Comparison of ENCODE assay signal across 18 cellular contexts in genomic region chr6:35014341-35014740, GRCh38.
A peak's percentile ranks its signal among the peaks of the same experiment; 100 is the strongest.
DNase-seq lines count a peak whose midpoint lies in the region; ATAC-seq and TF ChIP-seq lines count a peak whose summit lies in the region.
"Had no signal": no experiment of that assay in that cellular context is flagged by ENCODE, and none has a peak within 500 bp of the region (broad histone marks: within the 10 kb centered on the region; RNA-seq: fewer than 3 reads in every experiment).

No MANE protein-coding gene starts in this region.

- H2BK5ac ChIP-seq in IMR-90 (ENCODE audit: low read depth, low read length, poor library complexity, severe bottlenecking), result no peak overlapping the region

- H3K27me3 ChIP-seq in IMR-90 (ENCODE audit: control insufficient read depth, insufficient read depth, low read length) (no peaks in the 10 kb centered on the region), mammary epithelial cell (ENCODE audit: insufficient read depth, low read length) (no peaks in the 10 kb centered on the region)
- H3K27me3 ChIP-seq: esophagus squamous epithelium had no signal

- in situ Hi-C loops in IMR-90 (cut with MboI; ENCODE audit: low sequenced_read_pairs), result no loop called here
- in situ Hi-C loops in mammary epithelial cell (cut with MboI; ENCODE audit: low sequenced_read_pairs in 2 of 2), result no loop called here

- H2AK9ac ChIP-seq in IMR-90 (replicated peaks; ENCODE audit: low read depth, low read length, poor library complexity), result no peak overlapping the region

- no peaks in the 10 kb centered on the region for H3K79me2 ChIP-seq in mammary epithelial cell (ENCODE audit: insufficient read depth, low read length)

- no peak overlapping the region for H3K4me2 ChIP-seq in IMR-90 (ENCODE audit: low read depth, low read length)
- H3K4me2 ChIP-seq in mammary epithelial cell (ENCODE audit: insufficient read depth, low read depth, low read length), result no peak overlapping the region

- H3K27ac ChIP-seq in IMR-90 (ENCODE audit: insufficient read depth, low read length), result no peak overlapping the region
- H3K27ac ChIP-seq in mammary epithelial cell (ENCODE audit: insufficient read depth, low read depth, low read length), result peak overlapping the region; percentile 28
- peak overlapping the region; percentile 80 for H3K27ac ChIP-seq in temporal lobe (ENCODE audit: low read depth, low read length)

- H3K23ac ChIP-seq in IMR-90 (ENCODE audit: low read depth, low read length), result no peak overlapping the region

- TF ChIP-seq POLR2A in IMR-90 (IDR thresholded peaks at IDR 0.05; ENCODE audit: low read depth, low read length), result no peak

- DNase-seq in IMR-90 (no peak), mammary epithelial cell (no peak), middle frontal gyrus (ENCODE audit: extremely low spot score, low spot score) (peak; percentile 48), mucosa of descending colon (no peak), HuH-7 (ENCODE audit: low spot score) (no peak)
- DNase-seq in activated naive CD4-positive, alpha-beta T cell treated with anti-CD3 and anti-CD28 coated beads, Interleukin-2, amount 50 U/mL, for 72 hours (ENCODE audit: low spot score in 2 of 2), result no peak
- DNase-seq: COR-L47; esophagus squamous epithelium; NCI-H2029 treated with DMSO at 0.1 percent for 48 hours; NCI-H774; psoas muscle; SIG-M5; stimulated activated CD4-positive, alpha-beta T cell treated with anti-CD3 and anti-CD28 coated beads, Interleukin-4, amount 100 ng/mL, for 24 hours had no signal

- no peaks in the 10 kb centered on the region for H3K9me3 Mint-ChIP-seq in activated naive CD4-positive, alpha-beta T cell treated with anti-CD3 and anti-CD28 coated beads, Interleukin-2, amount 50 U/mL, for 72 hours
- H3K9me3 Mint-ChIP-seq: central memory CD8-positive, alpha-beta T cell; mesothelial cell of epicardium; stimulated activated memory B cell treated with anti-CD40 and anti-IgM and Interleukin-4, amounts not matched to agents 10 μg/mL and 1 μg/mL and 100 μg/mL, for 72 hours had no signal

- H3K27ac Mint-ChIP-seq in activated naive CD4-positive, alpha-beta T cell treated with anti-CD3 and anti-CD28 coated beads, Interleukin-2, amount 50 U/mL, for 72 hours, result peak overlapping the region in 1 of 2 donors; percentile 24
- H3K27ac Mint-ChIP-seq: stimulated activated memory B cell treated with anti-CD40 and anti-IgM and Interleukin-4, amounts not matched to agents 10 μg/mL and 1 μg/mL and 100 μg/mL, for 72 hours had no signal

- peaks cover 19% of the 10 kb centered on the region for H3K9me1 ChIP-seq in IMR-90 (ENCODE audit: insufficient read depth, low read length)

- TF ChIP-seq RAD21 in IMR-90 (IDR thresholded peaks at IDR 0.05; ENCODE audit: low read length), result no peak

- H3K9me3 ChIP-seq in IMR-90 (ENCODE audit: control insufficient read depth, insufficient read depth, low read length) (no peaks in the 10 kb centered on the region), mammary epithelial cell (replicated peaks; ENCODE audit: insufficient read depth, low read length) (no peaks in the 10 kb centered on the region), mucosa of descending colon (no peaks in the 10 kb centered on the region)
- H3K9me3 ChIP-seq: esophagus squamous epithelium, HAP-1, psoas muscle had no signal

- no CpG with 5 or more reads among the region's 1 CpG for WGBS in IMR-90 (ENCODE audit: extremely low coverage in 2 of 2, insufficient read length in 1 of 2), 2 experiments
- WGBS in mammary epithelial cell (ENCODE audit: low coverage, missing lambda C conversion rate), result 70% methylated on average over 1 of the region's 1 CpG

- peak overlapping the region; percentile 24; the same call in 1 of the 2 replicates for H4K5ac ChIP-seq in IMR-90 (ENCODE audit: low read depth, low read length)

- H3K18ac ChIP-seq in IMR-90 (ENCODE audit: low read depth, low read length), result no peak overlapping the region

- intact Hi-C loops in IMR-90 (cut with micrococcal nuclease), result no loop called here
- intact Hi-C loops in mammary epithelial cell (cut with micrococcal nuclease), result no loop called here
- intact Hi-C loops in mucosa of descending colon (cut with DNase I, micrococcal nuclease), result no loop called here

- ATAC-seq in IMR-90 (ENCODE audit: low read depth) (no peak), mucosa of descending colon (no peak)
- ATAC-seq in activated naive CD4-positive, alpha-beta T cell treated with anti-CD3 and anti-CD28 coated beads, Interleukin-2, amount 50 U/mL, for 72 hours, result no peak
- ATAC-seq: psoas muscle; stimulated activated memory B cell treated with anti-CD40 and anti-IgM and Interleukin-4, amounts not matched to agents 10 μg/mL and 1 μg/mL and 100 μg/mL, for 72 hours had no signal

- POLR2A ChIA-PET in IMR-90 (lab: Charles Lee; ENCODE audit: unreplicated experiment), result no interaction called here

- dilution Hi-C loops in IMR-90 (cut with HindIII; ENCODE audit: low sequenced_read_pairs, unreplicated experiment) (no loop called here), mammary epithelial cell (cut with HindIII; ENCODE audit: low sequenced_read_pairs) (no loop called here)

- no peak overlapping the region for H2BK120ac ChIP-seq in IMR-90 (ENCODE audit: low read depth, low read length)

- H4K20me1 ChIP-seq in IMR-90 (ENCODE audit: insufficient read depth, low read length) (no peaks in the 10 kb centered on the region), mammary epithelial cell (ENCODE audit: insufficient read depth, low read length) (no peaks in the 10 kb centered on the region)

- H3K36me3 ChIP-seq in IMR-90 (ENCODE audit: control insufficient read depth, insufficient read depth, low read length) (no peaks in the 10 kb centered on the region), mammary epithelial cell (ENCODE audit: insufficient read depth, low read length) (no peaks in the 10 kb centered on the region), mucosa of descending colon (ENCODE audit: low read depth) (no peaks in the 10 kb centered on the region)
- H3K36me3 ChIP-seq: HAP-1 had no signal

- no peak overlapping the region for H4K91ac ChIP-seq in IMR-90 (ENCODE audit: insufficient read depth, low read depth, low read length)

- CTCF ChIA-PET in IMR-90 (lab: Yijun Ruan, JAX) (interaction anchor here (0.6 kb wide), 1 partner anchor 101 kb away, joined by 5 read pairs; no protein-coding TSS in a partner anchor), mammary epithelial cell (lab: Charles Lee; ENCODE audit: low non-redundant PET) (no interaction called here)

- BruUV-seq in IMR-90 (replicated peaks; lab: Mats Ljungman, UMichigan) (no TSS peak), mammary epithelial cell (replicated peaks; lab: Mats Ljungman, UMichigan) (no TSS peak)

- no peak overlapping the region for H3K56ac ChIP-seq in IMR-90 (ENCODE audit: extremely low read depth, insufficient read depth, low read length)

- H3K14ac ChIP-seq in IMR-90 (replicated peaks; ENCODE audit: low read depth, low read length), result no peak overlapping the region

- H3K4ac ChIP-seq in IMR-90 (ENCODE audit: low read depth, low read length), result peak overlapping the region; percentile 17; the same call in 1 of the 2 replicates

- peaks cover 6 to 11% of the 10 kb centered on the region in 2 experiments; a peak in 2 of 4 replicates for H3K79me1 ChIP-seq in IMR-90 (ENCODE audit: low read depth in 1 of 2, low read length in 2 of 2)

- no peaks in the 10 kb centered on the region for H3K36me3 Mint-ChIP-seq in activated naive CD4-positive, alpha-beta T cell treated with anti-CD3 and anti-CD28 coated beads, Interleukin-2, amount 50 U/mL, for 72 hours

- no peak overlapping the region for H4K8ac ChIP-seq in IMR-90 (ENCODE audit: low read depth in 2 of 2, low read length in 2 of 2)

- no peak overlapping the region for H2BK20ac ChIP-seq in IMR-90 (ENCODE audit: low read depth, low read length)

- no peak overlapping the region for H2AFZ ChIP-seq in IMR-90 (replicated peaks; ENCODE audit: low read length, poor library complexity)
- no peak overlapping the region for H2AFZ ChIP-seq in mammary epithelial cell (ENCODE audit: low read depth, low read length)

- no peak overlapping the region for H2BK15ac ChIP-seq in IMR-90 (ENCODE audit: low read depth, low read length)

- H3K9ac ChIP-seq in IMR-90 (ENCODE audit: low read depth, low read length) (no peak overlapping the region), mammary epithelial cell (ENCODE audit: insufficient read depth, low read length) (peak overlapping the region; percentile 32)

- H3K4me1 ChIP-seq in IMR-90 (ENCODE audit: control insufficient read depth, insufficient read depth, low read length) (peaks cover 29% of the 10 kb centered on the region), mammary epithelial cell (ENCODE audit: insufficient read depth, low read length) (no peaks in the 10 kb centered on the region), mucosa of descending colon (ENCODE audit: low read depth) (no peaks in the 10 kb centered on the region)

- TF ChIP-seq CTCF in IMR-90 (conservative IDR thresholded peaks at IDR 0.05; ENCODE audit: low read depth, low read length) (no peak), mammary epithelial cell (conservative IDR thresholded peaks at IDR 0.05 in 1 of 2, IDR thresholded peaks at IDR 0.05 in 1 of 2; ENCODE audit: extremely low read depth in 1 of 2, insufficient read depth in 1 of 2, low read depth in 1 of 2, low read length in 2 of 2) (no peak), mucosa of descending colon (IDR thresholded peaks at IDR 0.05) (no peak)

- H2AK5ac ChIP-seq in IMR-90 (ENCODE audit: low read depth, low read length), result no peak overlapping the region; the same call in 1 of the 2 replicates

- no peak overlapping the region for H3K4me3 ChIP-seq in IMR-90 (ENCODE audit: insufficient read depth, low read depth, low read length)
- H3K4me3 ChIP-seq in mammary epithelial cell (replicated peaks in 1 of 3; ENCODE audit: insufficient read depth in 1 of 3, low read depth in 2 of 3, low read length in 3 of 3), result no peak overlapping the region
- H3K4me3 ChIP-seq in mucosa of descending colon, result no peak overlapping the region
- H3K4me3 ChIP-seq: esophagus squamous epithelium, HAP-1, psoas muscle had no signal

TF ChIP-seq in IMR-90, 13 proteins besides CTCF, POLR2A, EP300 and RAD21:
- TF ChIP-seq CHD1 (IDR thresholded peaks at IDR 0.05; ENCODE audit: low read depth, low read length), result no peak
TF ChIP-seq in IMR-90: peak in this region for 0.
